2 cellular contexts compared by ENCODE assay signal in genomic region chr3:62406945-62407344, GRCh38.
A peak's percentile ranks its signal among the peaks of the same experiment; 100 is the strongest.
TF ChIP-seq lines count a peak whose summit lies in the region.

No MANE protein-coding gene starts in this region.

TF ChIP-seq in HepG2, 621 proteins besides CTCF, POLR2A, EP300 and RAD21 (continued from another document):
- no peak for TF ChIP-seq AFF4 (CRISPR knock-in tag; IDR thresholded peaks at IDR 0.05)

TF ChIP-seq in HEK293, 187 proteins besides CTCF, POLR2A, EP300 and RAD21 (continued from another document):
- no peak for TF ChIP-seq ZNF692 (tag by site-specific recombination; IDR thresholded peaks at IDR 0.05)
- peak; percentile 82 for TF ChIP-seq ZNF513 (tag by site-specific recombination; IDR thresholded peaks at IDR 0.05)
